In the genomic region with DNA sequence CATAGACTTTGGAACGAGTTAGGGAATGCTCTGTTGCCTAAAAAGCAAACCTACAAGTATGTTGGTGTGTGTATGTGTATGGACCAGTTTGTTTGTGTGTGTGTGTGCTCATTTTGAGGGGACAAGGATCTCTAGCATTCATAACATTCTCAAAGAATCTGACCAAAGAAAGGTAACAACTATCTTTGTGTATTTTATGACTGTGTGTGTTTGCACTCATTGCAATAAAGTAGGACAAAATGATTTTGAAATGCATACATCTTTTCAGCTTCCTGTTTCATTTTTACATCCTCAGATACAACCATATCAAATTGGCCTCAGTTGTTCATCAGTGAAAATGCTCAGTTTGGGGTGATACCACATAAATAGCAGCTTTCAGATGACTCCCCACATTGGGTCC, we compare ENCODE assay signal across 17 cellular contexts. TPM values are rescaled to one million over a fixed set of nuclear protein-coding genes. Genes with fewer than 3 reads are reported as not detected.
"Had no signal": no experiment of that assay in that cellular context is flagged by ENCODE, and none has a peak within 500 bp of the region (broad histone marks: within the 10 kb centered on the region; RNA-seq: fewer than 3 reads in every experiment).

No MANE protein-coding gene starts in this region.

- H3K4me1 ChIP-seq: lower lobe of right lung, right lobe of liver, suprapubic skin had no signal

- DNase-seq: activated CD4-positive, alpha-beta T cell treated with anti-CD3 and anti-CD28 coated beads for 1 hour; activated CD4-positive, alpha-beta T cell treated with anti-CD3 and anti-CD28 coated beads, Interleukin-2, amount 50 U/mL, for 4 hours; activated naive CD4-positive, alpha-beta T cell treated with Interleukin-2 at 50 U/mL for 16 hours; activated T-cell treated with anti-CD3 and anti-CD28 coated beads for 4 hours; anterior cingulate cortex; effector memory CD4-positive, alpha-beta T cell; foreskin melanocyte; immature natural killer cell; left cardiac atrium; lower lobe of right lung; right lobe of liver; stimulated activated CD4-positive, alpha-beta T cell treated with anti-CD3 and anti-CD28 coated beads, Interleukin-4, amount 100 ng/mL, for 4 hours; stimulated activated CD8-positive, alpha-beta memory T cell treated with anti-CD3 and anti-CD28 coated beads, Interleukin-4, amount 100 ng/mL, for 48 hours; stimulated activated naive CD8-positive, alpha-beta T cell treated with anti-CD3 and anti-CD28 coated beads, Interleukin-15, Interleukin-2, amounts not matched to agents 100 U/mL and 50 U/mL, for 24 hours; trophoblast cell had no signal

- H3K4me2 ChIP-seq: smooth muscle cell had no signal

- H3K9me3 ChIP-seq: lower lobe of right lung, right lobe of liver, suprapubic skin had no signal

- H3K4me3 ChIP-seq: lower lobe of right lung, right lobe of liver, smooth muscle cell, suprapubic skin had no signal

- H3K36me3 ChIP-seq: lower lobe of right lung, right lobe of liver, suprapubic skin had no signal

- H3K27ac ChIP-seq: lower lobe of right lung, right lobe of liver, suprapubic skin had no signal

- ATAC-seq: left cardiac atrium; lower lobe of right lung; right lobe of liver; stimulated activated naive CD8-positive, alpha-beta T cell treated with anti-CD3 and anti-CD28 coated beads, Interleukin-15, Interleukin-2, amounts not matched to agents 100 U/mL and 50 U/mL, for 24 hours had no signal

- H3K27me3 ChIP-seq: right lobe of liver, suprapubic skin had no signal

RNA-seq across cellular contexts. Expression of a gene that starts 8.3 kb away (rescaled TPM):
- polyA plus RNA-seq: smooth muscle cell had no signal
